9 cellular contexts compared by ENCODE assay signal in genomic region chr1:113396585-113396984, GRCh38. TPM values are rescaled to one million over a fixed set of nuclear protein-coding genes. Genes with fewer than 3 reads are reported as not detected.
A peak's percentile ranks its signal among the peaks of the same experiment; 100 is the strongest.
DNase-seq lines count a peak whose midpoint lies in the region; ATAC-seq, FAIRE-seq and TF ChIP-seq lines count a peak whose summit lies in the region.
"Had no signal": no experiment of that assay in that cellular context is flagged by ENCODE, and none has a peak within 500 bp of the region (broad histone marks: within the 10 kb centered on the region; RNA-seq: fewer than 3 reads in every experiment).

No MANE protein-coding gene starts in this region.

- no peaks in the 10 kb centered on the region for H3K36me3 Mint-ChIP-seq in stimulated activated memory B cell treated with anti-CD40 and anti-IgM and Interleukin-4, amounts not matched to agents 10 μg/mL and 1 μg/mL and 100 μg/mL, for 72 hours
- no peaks in the 10 kb centered on the region; a peak in 1 of 7 replicates for H3K36me3 Mint-ChIP-seq in H9 (ENCODE audit: insufficient read depth in 1 of 3, low read depth in 3 of 3)

- H3K4me3 ChIP-seq in epithelial cell of proximal tubule (ENCODE audit: low read depth, low read length), result no peak overlapping the region
- H3K4me3 ChIP-seq in skeletal muscle cell (ENCODE audit: low read depth, low read length), result no peak overlapping the region
- H3K4me3 ChIP-seq: skin epidermis had no signal

- H3K14ac ChIP-seq in H9 (ENCODE audit: insufficient read depth, low read length), result no peak overlapping the region

- H2AFZ ChIP-seq in H9 (ENCODE audit: low read length), result no peak overlapping the region

- H3K18ac ChIP-seq in H9 (ENCODE audit: insufficient read length, low read depth, low read length), result no peak overlapping the region

- no peak overlapping the region for H2BK15ac ChIP-seq in H9 (ENCODE audit: low read depth, low read length)

- H3K9ac ChIP-seq in H9 (ENCODE audit: extremely low read depth, insufficient read length, low read length), result no peak overlapping the region

- no peak overlapping the region for H2BK120ac ChIP-seq in H9 (ENCODE audit: low read depth, low read length, poor library complexity, severe bottlenecking)

- H3K4me3 Mint-ChIP-seq in stimulated activated memory B cell treated with anti-CD40 and anti-IgM and Interleukin-4, amounts not matched to agents 10 μg/mL and 1 μg/mL and 100 μg/mL, for 72 hours, result no peak overlapping the region
- no peak overlapping the region for H3K4me3 Mint-ChIP-seq in H9

- H3K27ac Mint-ChIP-seq in stimulated activated memory B cell treated with anti-CD40 and anti-IgM and Interleukin-4, amounts not matched to agents 10 μg/mL and 1 μg/mL and 100 μg/mL, for 72 hours, result no peak overlapping the region
- no peak overlapping the region for H3K27ac Mint-ChIP-seq in H9

- ATAC-seq in HG03460 (IDR thresholded peaks at IDR 0.05; ENCODE audit: unreplicated experiment), result no peak
- ATAC-seq in stimulated activated memory B cell treated with anti-CD40 and anti-IgM and Interleukin-4, amounts not matched to agents 10 μg/mL and 1 μg/mL and 100 μg/mL, for 72 hours, result no peak

- H4K20me1 ChIP-seq in H9 (ENCODE audit: control insufficient read depth, insufficient read depth, insufficient read length), result no peaks in the 10 kb centered on the region

- TF ChIP-seq CTCF in epithelial cell of proximal tubule (conservative IDR thresholded peaks at IDR 0.05; ENCODE audit: low read depth, low read length) (no peak), H9 (conservative IDR thresholded peaks at IDR 0.05) (no peak)

- no peak overlapping the region for H3K27ac ChIP-seq in H9 (ENCODE audit: insufficient read length, low read depth, low read length)
- H3K27ac ChIP-seq: skin epidermis had no signal

- peaks cover 3% of the 10 kb centered on the region for H3K23me2 ChIP-seq in H9 (ENCODE audit: insufficient read length, low read depth, low read length, poor library complexity, severe bottlenecking)

- H3K9me3 Mint-ChIP-seq in stimulated activated memory B cell treated with anti-CD40 and anti-IgM and Interleukin-4, amounts not matched to agents 10 μg/mL and 1 μg/mL and 100 μg/mL, for 72 hours, result no peaks in the 10 kb centered on the region
- no peaks in the 10 kb centered on the region for H3K9me3 Mint-ChIP-seq in H9

- no peak overlapping the region for H3K4ac ChIP-seq in H9 (ENCODE audit: low read depth, low read length)

- no peak overlapping the region for H2BK20ac ChIP-seq in H9 (ENCODE audit: low read depth, low read length, poor library complexity, severe bottlenecking)

- no peaks in the 10 kb centered on the region for H3K79me1 ChIP-seq in H9 (ENCODE audit: insufficient read depth, low read depth, low read length, poor library complexity, severe bottlenecking)

- peaks cover 14% of the 10 kb centered on the region for H3K4me1 Mint-ChIP-seq in stimulated activated memory B cell treated with anti-CD40 and anti-IgM and Interleukin-4, amounts not matched to agents 10 μg/mL and 1 μg/mL and 100 μg/mL, for 72 hours
- H3K4me1 Mint-ChIP-seq in H9, result peaks cover 11% of the 10 kb centered on the region in 2 experiments

- no peak overlapping the region for H4K91ac ChIP-seq in H9 (ENCODE audit: insufficient read length, low read depth, low read length)

- peak; percentile 97 for FAIRE-seq in RCC 7860 (lab: Jason Lieb, UNC)

- peaks cover 33% of the 10 kb centered on the region for H3K27me3 Mint-ChIP-seq in stimulated activated memory B cell treated with anti-CD40 and anti-IgM and Interleukin-4, amounts not matched to agents 10 μg/mL and 1 μg/mL and 100 μg/mL, for 72 hours
- H3K27me3 Mint-ChIP-seq in H9 (ENCODE audit: low read depth), result peaks cover 6% of the 10 kb centered on the region

- no peaks in the 10 kb centered on the region for H3K9me3 ChIP-seq in H9 (ENCODE audit: control insufficient read depth, low read depth, low read length)

- no peak overlapping the region for H3K4me2 ChIP-seq in H9 (ENCODE audit: insufficient read depth, insufficient read length, low read length)

- no peak overlapping the region for H2BK12ac ChIP-seq in H9 (ENCODE audit: insufficient read length, low read depth, low read length)

- no peak overlapping the region for H3K23ac ChIP-seq in H9 (ENCODE audit: insufficient read length, low read depth, low read length)

- no peak overlapping the region for H3K56ac ChIP-seq in H9 (ENCODE audit: insufficient read length, low read depth, low read length)

- no peak overlapping the region for H3T11ph ChIP-seq in H9 (ENCODE audit: low read length)

- H2AK5ac ChIP-seq in H9 (ENCODE audit: insufficient read length, low read length), result no peak overlapping the region

- H4K5ac ChIP-seq in H9 (ENCODE audit: insufficient read length, low read depth, low read length), result no peak overlapping the region

- H3K27me3 ChIP-seq in H9 (ENCODE audit: insufficient read depth, low read length), result peaks cover 1% of the 10 kb centered on the region; the same call in 1 of the 2 replicates

- WGBS in H9 (ENCODE audit: extremely low coverage, insufficient read length, low lambda C conversion rate), result no CpG with 5 or more reads among the region's 3 CpGs

- H4K8ac ChIP-seq in H9 (replicated peaks; ENCODE audit: insufficient read length, low read depth, low read length), result no peak overlapping the region

- H3K4me1 ChIP-seq in H9 (ENCODE audit: insufficient read depth, low read length), result no peaks in the 10 kb centered on the region

- no peak overlapping the region for H2BK5ac ChIP-seq in H9 (ENCODE audit: insufficient read length, low read length)

- H3K79me2 ChIP-seq in H9 (ENCODE audit: insufficient read depth, low read length), result no peaks in the 10 kb centered on the region; the same call in 1 of the 2 replicates

- DNase-seq in H4 (ENCODE audit: low spot score), result peak; percentile 76
- DNase-seq in RCC 7860 (ENCODE audit: low spot score), result peak; percentile 79
- DNase-seq in epithelial cell of proximal tubule (ENCODE audit: low read depth), result peak; percentile 72
- DNase-seq in skeletal muscle cell (ENCODE audit: low read depth), result peak; percentile 44
- DNase-seq in medulla oblongata (ENCODE audit: extremely low spot score), result no peak
- DNase-seq in H9, result no peak

RNA-seq across cellular contexts. Expression of gene MAGI3, which starts 6.3 kb away (rescaled TPM):
- total RNA-seq in H4 (2014; rRNA removed; shearing (Covaris generic)), result 3.0 and 4.1 TPM in 2 replicates
- total RNA-seq in epithelial cell of proximal tubule (5.4 and 7.0 TPM in 2 replicates), H9 (2021) (8.2 and 8.7 TPM in 2 replicates)

Comparison
In these comparisons a context has a peak if more than half of its experiments do, and no peak if none do; other contexts are left out.
1. DNase-seq: peak in H4 (single experiment), RCC 7860 (single experiment), epithelial cell of proximal tubule (single experiment) and skeletal muscle cell (single experiment); none in medulla oblongata (single experiment) and H9 (single experiment).